20 cellular contexts compared by ENCODE assay signal in genomic region chr1:172137703-172138102, GRCh38.
DNase-seq lines count a peak whose midpoint lies in the region; ATAC-seq and TF ChIP-seq lines count a peak whose summit lies in the region.
"Had no signal": no experiment of that assay in that cellular context is flagged by ENCODE, and none has a peak within 500 bp of the region (broad histone marks: within the 10 kb centered on the region; RNA-seq: fewer than 3 reads in every experiment).

No MANE protein-coding gene starts in this region.

- no peaks in the 10 kb centered on the region for H3K27me3 ChIP-seq in left ventricle myocardium inferior (ENCODE audit: low read depth)
- no peaks in the 10 kb centered on the region for H3K27me3 ChIP-seq in sigmoid colon
- H3K27me3 ChIP-seq: BLaER1 treated with 17β-estradiol and CSF1 and Interleukin-3, amounts not matched to agents 10 nM and 100 nM had no signal

- no peak for ATAC-seq in Right ventricle myocardium inferior
- ATAC-seq in HG02759 (IDR thresholded peaks at IDR 0.05; ENCODE audit: unreplicated experiment) = no peak
- ATAC-seq in GM18517 (IDR thresholded peaks at IDR 0.05; ENCODE audit: unreplicated experiment) = no peak

- intact Hi-C loops in left ventricle myocardium inferior (cut with micrococcal nuclease) (no loop called here), Right ventricle myocardium inferior (cut with DNase I) (no loop called here), sigmoid colon (cut with DNase I) (loop anchor here (5.0 kb wide), 1 partner anchor 95 kb away; no protein-coding TSS in a partner anchor)

- 98 to 100% methylated on average over 1 of the region's 1 CpG for WGBS in sigmoid colon, 2 donors

- no peaks in the 10 kb centered on the region for H3K9me3 ChIP-seq in left ventricle myocardium inferior (replicated peaks)
- H3K9me3 ChIP-seq in sigmoid colon = no peaks in the 10 kb centered on the region
- H3K9me3 ChIP-seq: BLaER1 treated with 17β-estradiol and CSF1 and Interleukin-3, amounts not matched to agents 10 nM and 100 nM had no signal

- no peaks in the 10 kb centered on the region for H3K36me3 ChIP-seq in left ventricle myocardium inferior
- no peaks in the 10 kb centered on the region for H3K36me3 ChIP-seq in sigmoid colon
- H3K36me3 ChIP-seq: BLaER1 treated with 17β-estradiol and CSF1 and Interleukin-3, amounts not matched to agents 10 nM and 100 nM had no signal

- H3K4me3 ChIP-seq in left ventricle myocardium inferior (no peak overlapping the region), sigmoid colon (no peak overlapping the region)
- H3K4me3 ChIP-seq: BLaER1 treated with 17β-estradiol and CSF1 and Interleukin-3, amounts not matched to agents 10 nM and 100 nM had no signal

- TF ChIP-seq POLR2A in sigmoid colon (IDR thresholded peaks at IDR 0.05) = no peak

- DNase-seq in left ventricle myocardium inferior (no peak), Right ventricle myocardium inferior (ENCODE audit: missing footprints) (no peak), fibroblast of peridontal ligament (ENCODE audit: extremely low read depth) (peak; percentile 37), sigmoid colon (no peak), 8988T (no peak), GM19238 (ENCODE audit: insufficient read length, low spot score) (no peak)
- DNase-seq: DMS153, EL, HCEC 1CT, Karpas-422, NCI-H1417 treated with DMSO at 0.1 percent for 48 hours, NCI-H2029 treated with DMSO at 0.1 percent for 48 hours, NCI-H2227 treated with DMSO at 0.1 percent for 48 hours, NCI-H526, OCI-M1 had no signal

- no peak for TF ChIP-seq EP300 in sigmoid colon (IDR thresholded peaks at IDR 0.05)

- TF ChIP-seq CTCF in left ventricle myocardium inferior (IDR thresholded peaks at IDR 0.05; ENCODE audit: borderline replicate concordance) (no peak), sigmoid colon (IDR thresholded peaks at IDR 0.05) (no peak)

- H3K27ac ChIP-seq in left ventricle myocardium inferior (replicated peaks) = peak overlapping the region; percentile 81
- peak overlapping the region in 3 of 4 donors; percentile 80 to 92 (median 91) for H3K27ac ChIP-seq in sigmoid colon
- H3K27ac ChIP-seq: 22Rv1; BLaER1 treated with 17β-estradiol and CSF1 and Interleukin-3, amounts not matched to agents 10 nM and 100 nM; RWPE1 had no signal

- peaks cover 32% of the 10 kb centered on the region for H3K4me1 ChIP-seq in left ventricle myocardium inferior
- H3K4me1 ChIP-seq in sigmoid colon = peaks cover 0 to 25% (median 15%) of the 10 kb centered on the region in 4 donors
